Comparison of ENCODE assay signal across 8 cellular contexts in the genomic region with DNA sequence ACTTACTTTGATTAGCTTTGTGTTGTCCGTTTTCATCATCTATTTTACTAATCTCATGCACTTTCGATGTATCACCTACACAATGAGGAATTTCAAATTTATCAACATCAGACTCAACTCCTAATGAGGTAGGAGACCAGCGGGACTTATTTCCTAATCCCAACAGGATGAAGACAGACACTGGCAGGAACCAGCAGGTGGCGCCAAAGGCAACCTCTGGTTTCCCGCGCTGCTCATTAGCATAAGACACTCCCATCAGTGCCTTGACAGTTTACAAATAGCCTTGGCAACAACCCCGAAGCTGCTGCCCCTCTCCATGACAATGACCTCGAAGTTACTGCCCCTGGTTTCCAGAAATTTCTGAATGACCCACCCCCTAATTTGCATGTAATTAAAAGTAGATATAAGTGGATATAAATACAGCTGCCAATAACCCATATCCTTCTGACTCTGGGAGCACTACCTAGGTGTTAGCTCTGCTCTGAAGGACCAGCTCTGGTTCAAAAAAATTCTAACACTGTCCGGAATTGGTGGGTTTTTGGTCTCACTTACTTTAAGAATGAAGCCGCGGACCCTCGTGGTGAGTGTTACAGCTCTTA.
DNase-seq lines count a peak whose midpoint lies in the region; ATAC-seq and TF ChIP-seq lines count a peak whose summit lies in the region.

No MANE protein-coding gene starts in this region.

- peak; percentile 90 for TF ChIP-seq CTCF in PC-9 (conservative IDR thresholded peaks at IDR 0.05)
- peak; percentile 72 for TF ChIP-seq CTCF in choroid plexus epithelial cell (conservative IDR thresholded peaks at IDR 0.05; ENCODE audit: low read depth, low read length)
- peak; percentile 54 for TF ChIP-seq CTCF in neural cell (IDR thresholded peaks at IDR 0.05; ENCODE audit: poor library complexity, severe bottlenecking)

- no peaks in the 10 kb centered on the region for H3K36me3 Mint-ChIP-seq in T-helper 2 cell treated with Interferon-gamma antibody and Interleukin-4, amounts not matched to agents 5 μg/mL and 100 μg/mL, for 36 hours (ENCODE audit: low read depth)

- H3K9ac ChIP-seq in neural cell (ENCODE audit: low read length), result no peak overlapping the region

- CTCF ChIA-PET in PC-9 (lab: Charles Lee), result no interaction called here

- no peaks in the 10 kb centered on the region for H3K9me3 Mint-ChIP-seq in T-helper 2 cell treated with Interferon-gamma antibody and Interleukin-4, amounts not matched to agents 5 μg/mL and 100 μg/mL, for 36 hours

- DNase-seq in T-helper 2 cell (peak in 3 of 5 experiments; percentile 15 to 50 (median 19)), PC-9 (peak in 1 of 2 experiments; percentile 4), choroid plexus epithelial cell (ENCODE audit: low read depth) (peak; percentile 58), HCEC 1CT (no peak), T-helper 9 cell (no peak)
- DNase-seq in T-helper 2 cell treated with Interferon-gamma antibody and Interleukin-4, amounts not matched to agents 5 μg/mL and 100 μg/mL, for 36 hours (ENCODE audit: low spot score), result no peak

- H3K4me2 ChIP-seq in PC-9, result no peak overlapping the region
- H3K4me2 ChIP-seq in neural cell (ENCODE audit: low read length), result no peak overlapping the region

- H3K4me3 ChIP-seq in PC-9 (no peak overlapping the region), choroid plexus epithelial cell (ENCODE audit: low read depth, low read length) (no peak overlapping the region), neural cell (ENCODE audit: low read length) (no peak overlapping the region)

- intact Hi-C loops in PC-9 (cut with micrococcal nuclease; ENCODE audit: unreplicated experiment), result no loop called here

- H3K9me2 ChIP-seq in PC-9 (ENCODE audit: insufficient read depth) (no peaks in the 10 kb centered on the region), neural cell (ENCODE audit: insufficient read depth, low read length) (no peaks in the 10 kb centered on the region)

- H3K36me3 ChIP-seq in PC-9 (ENCODE audit: low read depth) (no peaks in the 10 kb centered on the region), neural cell (ENCODE audit: insufficient read depth, low read length) (no peaks in the 10 kb centered on the region)

- H3F3A ChIP-seq in PC-9 (ENCODE audit: insufficient read depth, low read depth) (no peaks in the 10 kb centered on the region), neural cell (ENCODE audit: insufficient read depth, low read length, poor library complexity, severe bottlenecking) (no peaks in the 10 kb centered on the region)

- peaks cover 8% of the 10 kb centered on the region for H3K4me1 Mint-ChIP-seq in T-helper 2 cell treated with Interferon-gamma antibody and Interleukin-4, amounts not matched to agents 5 μg/mL and 100 μg/mL, for 36 hours (ENCODE audit: low read depth)

- no TSS peak for BruUV-seq in PC-9 (replicated peaks; lab: Mats Ljungman, UMichigan)

- TF ChIP-seq EP300 in neural cell (conservative IDR thresholded peaks at IDR 0.05; ENCODE audit: poor library complexity, severe bottlenecking), result no peak

- peak; percentile 55 for TF ChIP-seq RAD21 in neural cell (conservative IDR thresholded peaks at IDR 0.05)

- H3K9me3 ChIP-seq in PC-9 (ENCODE audit: insufficient read depth, low read depth), result no peaks in the 10 kb centered on the region
- no peaks in the 10 kb centered on the region for H3K9me3 ChIP-seq in neural cell (ENCODE audit: low read length)

- H3K4me1 ChIP-seq in PC-9 (replicated peaks; ENCODE audit: insufficient read depth), result no peaks in the 10 kb centered on the region

- no peak overlapping the region for H3K4me3 Mint-ChIP-seq in T-helper 2 cell treated with Interferon-gamma antibody and Interleukin-4, amounts not matched to agents 5 μg/mL and 100 μg/mL, for 36 hours

- no peak for ATAC-seq in HG02852 (IDR thresholded peaks at IDR 0.05; ENCODE audit: unreplicated experiment)

- no peaks in the 10 kb centered on the region for H3K79me2 ChIP-seq in PC-9 (ENCODE audit: low read depth)
- H3K79me2 ChIP-seq in neural cell (replicated peaks; ENCODE audit: insufficient read depth, low read length), result no peaks in the 10 kb centered on the region

- no peak overlapping the region for H3K27ac Mint-ChIP-seq in T-helper 2 cell treated with Interferon-gamma antibody and Interleukin-4, amounts not matched to agents 5 μg/mL and 100 μg/mL, for 36 hours

- H3K27me3 ChIP-seq in PC-9 (ENCODE audit: insufficient read depth, low read depth) (no peaks in the 10 kb centered on the region), neural cell (ENCODE audit: insufficient read depth, low read depth, low read length) (no peaks in the 10 kb centered on the region)

- POLR2A ChIA-PET in PC-9 (lab: Charles Lee; ENCODE audit: unreplicated experiment), result no interaction called here

- no peaks in the 10 kb centered on the region for H3K27me3 Mint-ChIP-seq in T-helper 2 cell treated with Interferon-gamma antibody and Interleukin-4, amounts not matched to agents 5 μg/mL and 100 μg/mL, for 36 hours (ENCODE audit: low read depth)

- H3K27ac ChIP-seq in PC-9 (no peak overlapping the region), neural cell (ENCODE audit: low read length) (no peak overlapping the region)

- H2AFZ ChIP-seq in PC-9 (no peak overlapping the region), neural cell (ENCODE audit: low read depth, low read length) (no peak overlapping the region)

- H4K20me1 ChIP-seq in PC-9 (ENCODE audit: insufficient read depth), result no peaks in the 10 kb centered on the region
- H4K20me1 ChIP-seq in neural cell (ENCODE audit: insufficient read depth), result no peaks in the 10 kb centered on the region

TF ChIP-seq in neural cell, 6 proteins besides CTCF, POLR2A, EP300 and RAD21:
- TF ChIP-seq MXI1 (conservative IDR thresholded peaks at IDR 0.05; ENCODE audit: poor library complexity, severe bottlenecking), result no peak
- TF ChIP-seq, protein P1, sequence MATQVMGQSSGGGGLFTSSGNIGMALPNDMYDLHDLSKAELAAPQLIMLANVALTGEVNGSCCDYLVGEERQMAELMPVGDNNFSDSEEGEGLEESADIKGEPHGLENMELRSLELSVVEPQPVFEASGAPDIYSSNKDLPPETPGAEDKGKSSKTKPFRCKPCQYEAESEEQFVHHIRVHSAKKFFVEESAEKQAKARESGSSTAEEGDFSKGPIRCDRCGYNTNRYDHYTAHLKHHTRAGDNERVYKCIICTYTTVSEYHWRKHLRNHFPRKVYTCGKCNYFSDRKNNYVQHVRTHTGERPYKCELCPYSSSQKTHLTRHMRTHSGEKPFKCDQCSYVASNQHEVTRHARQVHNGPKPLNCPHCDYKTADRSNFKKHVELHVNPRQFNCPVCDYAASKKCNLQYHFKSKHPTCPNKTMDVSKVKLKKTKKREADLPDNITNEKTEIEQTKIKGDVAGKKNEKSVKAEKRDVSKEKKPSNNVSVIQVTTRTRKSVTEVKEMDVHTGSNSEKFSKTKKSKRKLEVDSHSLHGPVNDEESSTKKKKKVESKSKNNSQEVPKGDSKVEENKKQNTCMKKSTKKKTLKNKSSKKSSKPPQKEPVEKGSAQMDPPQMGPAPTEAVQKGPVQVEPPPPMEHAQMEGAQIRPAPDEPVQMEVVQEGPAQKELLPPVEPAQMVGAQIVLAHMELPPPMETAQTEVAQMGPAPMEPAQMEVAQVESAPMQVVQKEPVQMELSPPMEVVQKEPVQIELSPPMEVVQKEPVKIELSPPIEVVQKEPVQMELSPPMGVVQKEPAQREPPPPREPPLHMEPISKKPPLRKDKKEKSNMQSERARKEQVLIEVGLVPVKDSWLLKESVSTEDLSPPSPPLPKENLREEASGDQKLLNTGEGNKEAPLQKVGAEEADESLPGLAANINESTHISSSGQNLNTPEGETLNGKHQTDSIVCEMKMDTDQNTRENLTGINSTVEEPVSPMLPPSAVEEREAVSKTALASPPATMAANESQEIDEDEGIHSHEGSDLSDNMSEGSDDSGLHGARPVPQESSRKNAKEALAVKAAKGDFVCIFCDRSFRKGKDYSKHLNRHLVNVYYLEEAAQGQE (IDR thresholded peaks at IDR 0.05; ENCODE audit: borderline replicate concordance), result no peak
- TF ChIP-seq TAF1 (IDR thresholded peaks at IDR 0.05; ENCODE audit: low read depth), result no peak
- peak; percentile 56 for TF ChIP-seq SMC3 (conservative IDR thresholded peaks at IDR 0.05; ENCODE audit: poor library complexity)
- no peak for TF ChIP-seq POLR2AphosphoS5 (IDR thresholded peaks at IDR 0.05)
- no peak for TF ChIP-seq EZH2 (IDR thresholded peaks at IDR 0.05; ENCODE audit: borderline replicate concordance, insufficient read depth, low read length, poor library complexity, severe bottlenecking)

Comparison
In these comparisons a context has a peak if more than half of its experiments do, and no peak if none do; other contexts are left out.
1. DNase-seq: peak in T-helper 2 cell (3 of 5) and choroid plexus epithelial cell (single experiment); none in T-helper 2 cell treated with Interferon-gamma antibody and Interleukin-4, amounts not matched to agents 5 μg/mL and 100 μg/mL, for 36 hours (single experiment), HCEC 1CT (single experiment) and T-helper 9 cell (single experiment).
2. Peak in every context shown above with its lines, with median percentiles within 50 percentile points of each other: CTCF ChIP-seq.